In genomic region chr12:132188451-132189298, GRCh38 we compare ENCODE assay signal across 8 cellular contexts. TPM values are rescaled to one million over a fixed set of nuclear protein-coding genes. Genes with fewer than 3 reads are reported as not detected.
A peak's percentile ranks its signal among the peaks of the same experiment; 100 is the strongest.
DNase-seq lines count a peak whose midpoint lies in the region; ATAC-seq, FAIRE-seq and TF ChIP-seq lines count a peak whose summit lies in the region.

No MANE protein-coding gene starts in this region.

- POLR2A ChIA-PET in A673 (lab: Charles Lee; ENCODE audit: low non-redundant PET) = no interaction called here
- POLR2A ChIA-PET in IMR-90 (lab: Charles Lee; ENCODE audit: unreplicated experiment) = no interaction called here

- FAIRE-seq in bronchial epithelial cell (lab: Jason Lieb, UNC) = no peak

- CTCF ChIA-PET in A673 (lab: Charles Lee) = no interaction called here
- CTCF ChIA-PET in IMR-90 (lab: Yijun Ruan, JAX) = no interaction called here

- DNase-seq in A673 (ENCODE audit: low spot score) = no peak
- no peak for DNase-seq in IMR-90
- no peak for DNase-seq in bronchial epithelial cell (ENCODE audit: low read depth)
- DNase-seq in NCI-H146 treated with DMSO at 0.1 percent for 48 hours (lab: John Stamatoyannopoulos, UW; ENCODE audit: unreplicated experiment) = no peak

- peak overlapping the region; percentile 69 for H3K4me2 ChIP-seq in IMR-90 (ENCODE audit: low read depth, low read length)

- no peak overlapping the region for H2BK5ac ChIP-seq in IMR-90 (ENCODE audit: low read depth, low read length, poor library complexity, severe bottlenecking)

- 68% methylated on average over 26 of the region's 39 CpGs; no CpG with 5 or more reads in 1 of the 2 experiments for WGBS in IMR-90 (ENCODE audit: extremely low coverage in 2 of 2, insufficient read length in 1 of 2), 2 experiments

- no peaks in the 10 kb centered on the region for H3K79me1 ChIP-seq in IMR-90 (ENCODE audit: low read depth in 1 of 2, low read length in 2 of 2)

- H3K23ac ChIP-seq in IMR-90 (ENCODE audit: low read depth, low read length) = no peak overlapping the region

- no TSS peak for BruUV-seq in A673 (replicated peaks; lab: Mats Ljungman, UMichigan)
- no TSS peak for BruUV-seq in IMR-90 (replicated peaks; lab: Mats Ljungman, UMichigan)

- H3K4me1 ChIP-seq in A673 (ENCODE audit: insufficient read depth, low read length, poor library complexity, severe bottlenecking) = peaks cover 21% of the 10 kb centered on the region
- peaks cover 5% of the 10 kb centered on the region; the same call in 1 of the 2 replicates for H3K4me1 ChIP-seq in IMR-90 (ENCODE audit: control insufficient read depth, insufficient read depth, low read length)
- peaks cover 13% of the 10 kb centered on the region for H3K4me1 ChIP-seq in mucosa of stomach (ENCODE audit: control insufficient read depth, insufficient read depth, low read length)

- H2AFZ ChIP-seq in IMR-90 (replicated peaks; ENCODE audit: low read length, poor library complexity) = peak overlapping the region; percentile 91

- H4K5ac ChIP-seq in IMR-90 (ENCODE audit: low read depth, low read length) = no peak overlapping the region

- H3K27ac ChIP-seq in A673 (ENCODE audit: low read depth, low read length, poor library complexity, severe bottlenecking) (no peak overlapping the region), IMR-90 (ENCODE audit: insufficient read depth, low read length) (no peak overlapping the region; the same call in 1 of the 2 replicates)

- no peaks in the 10 kb centered on the region for H3K9me3 ChIP-seq in A673 (ENCODE audit: low read depth, low read length, poor library complexity, severe bottlenecking)
- H3K9me3 ChIP-seq in IMR-90 (ENCODE audit: control insufficient read depth, insufficient read depth, low read length) = peaks cover 5% of the 10 kb centered on the region
- H3K9me3 ChIP-seq in mucosa of stomach (ENCODE audit: control insufficient read depth, low read length) = no peaks in the 10 kb centered on the region

- H2BK120ac ChIP-seq in IMR-90 (ENCODE audit: low read depth, low read length) = no peak overlapping the region

- H4K91ac ChIP-seq in IMR-90 (ENCODE audit: insufficient read depth, low read depth, low read length) = no peak overlapping the region

- H2BK20ac ChIP-seq in IMR-90 (ENCODE audit: low read depth, low read length) = no peak overlapping the region

- peak overlapping the region; percentile 72; the same call in 1 of the 2 replicates for H3K9ac ChIP-seq in IMR-90 (ENCODE audit: low read depth, low read length)
- H3K9ac ChIP-seq in mucosa of stomach (ENCODE audit: low read length) = peak overlapping the region; percentile 25

- no peak overlapping the region for H3K14ac ChIP-seq in IMR-90 (replicated peaks; ENCODE audit: low read depth, low read length)

- H3K36me3 ChIP-seq in A673 (ENCODE audit: insufficient read depth, low read length, poor library complexity, severe bottlenecking) (no peaks in the 10 kb centered on the region), IMR-90 (ENCODE audit: control insufficient read depth, insufficient read depth, low read length) (no peaks in the 10 kb centered on the region), bronchial epithelial cell (ENCODE audit: control insufficient read depth, insufficient read depth, low read length) (no peaks in the 10 kb centered on the region), mucosa of stomach (ENCODE audit: control insufficient read depth, insufficient read depth, low read length) (no peaks in the 10 kb centered on the region)

- no peaks in the 10 kb centered on the region; the same call in 1 of the 2 replicates for H4K20me1 ChIP-seq in IMR-90 (ENCODE audit: insufficient read depth, low read length)

- intact Hi-C loops in A673 (cut with micrococcal nuclease; ENCODE audit: unreplicated experiment) = no loop called here
- intact Hi-C loops in IMR-90 (cut with micrococcal nuclease) = no loop called here

- H2BK15ac ChIP-seq in IMR-90 (ENCODE audit: low read depth, low read length) = no peak overlapping the region

- H2AK5ac ChIP-seq in IMR-90 (ENCODE audit: low read depth, low read length) = no peak overlapping the region

- no peak for TF ChIP-seq RAD21 in IMR-90 (IDR thresholded peaks at IDR 0.05; ENCODE audit: low read length)

- H4K8ac ChIP-seq in IMR-90 (ENCODE audit: low read depth in 2 of 2, low read length in 2 of 2) = peak overlapping the region in 1 of 2 experiments; percentile 38; a peak in 2 of 4 replicates

- no peak overlapping the region for H3K56ac ChIP-seq in IMR-90 (ENCODE audit: extremely low read depth, insufficient read depth, low read length)

- H3K9me1 ChIP-seq in IMR-90 (ENCODE audit: insufficient read depth, low read length) = no peaks in the 10 kb centered on the region

- H3K18ac ChIP-seq in IMR-90 (ENCODE audit: low read depth, low read length) = no peak overlapping the region

- TF ChIP-seq CTCF in A673 (conservative IDR thresholded peaks at IDR 0.05; ENCODE audit: low read depth, low read length) (no peak), IMR-90 (conservative IDR thresholded peaks at IDR 0.05; ENCODE audit: low read depth, low read length) (no peak), bronchial epithelial cell (IDR thresholded peaks at IDR 0.05; ENCODE audit: insufficient read depth, low read length, severe bottlenecking) (no peak)

- no peak for ATAC-seq in IMR-90 (ENCODE audit: low read depth)
- no peak for ATAC-seq in GM21515 (IDR thresholded peaks at IDR 0.05; ENCODE audit: unreplicated experiment)
- no peak for ATAC-seq in GM19023 (IDR thresholded peaks at IDR 0.05; ENCODE audit: unreplicated experiment)
- no peak for ATAC-seq in HG03175 (IDR thresholded peaks at IDR 0.05; ENCODE audit: unreplicated experiment)

- peak overlapping the region; percentile 22 for H2AK9ac ChIP-seq in IMR-90 (replicated peaks; ENCODE audit: low read depth, low read length, poor library complexity)

- peak overlapping the region; percentile 54 for H3K4me3 ChIP-seq in A673 (ENCODE audit: low read depth, low read length, poor library complexity, severe bottlenecking)
- H3K4me3 ChIP-seq in IMR-90 (ENCODE audit: insufficient read depth, low read depth, low read length) = peak overlapping the region; percentile 55
- H3K4me3 ChIP-seq in bronchial epithelial cell (ENCODE audit: low read depth, low read length) = peak overlapping the region; percentile 55
- H3K4me3 ChIP-seq in mucosa of stomach (ENCODE audit: low read length) = no peak overlapping the region

- dilution Hi-C loops in IMR-90 (cut with HindIII; ENCODE audit: low sequenced_read_pairs, unreplicated experiment) = no loop called here

- in situ Hi-C loops in IMR-90 (cut with MboI; ENCODE audit: low sequenced_read_pairs) = no loop called here

- no peak overlapping the region for H3K4ac ChIP-seq in IMR-90 (ENCODE audit: low read depth, low read length)

- H3K27me3 ChIP-seq in A673 (replicated peaks; ENCODE audit: insufficient read depth, low read depth, low read length, poor library complexity) (no peaks in the 10 kb centered on the region), IMR-90 (ENCODE audit: control insufficient read depth, insufficient read depth, low read length) (peaks cover 17% of the 10 kb centered on the region), bronchial epithelial cell (ENCODE audit: control insufficient read depth, insufficient read depth, low read length) (no peaks in the 10 kb centered on the region), mucosa of stomach (ENCODE audit: control insufficient read depth, insufficient read depth, low read length) (peaks cover 15% of the 10 kb centered on the region)

- no peak for TF ChIP-seq POLR2A in IMR-90 (IDR thresholded peaks at IDR 0.05; ENCODE audit: low read depth, low read length)

TF ChIP-seq in IMR-90, 13 proteins besides CTCF, POLR2A, EP300 and RAD21 (continues in another document):
- no peak for TF ChIP-seq SMC3 (IDR thresholded peaks at IDR 0.05; ENCODE audit: low read depth, low read length)
- no peak for TF ChIP-seq RCOR1 (IDR thresholded peaks at IDR 0.05; ENCODE audit: insufficient replicate concordance, low read length)
- no peak for TF ChIP-seq CHD1 (IDR thresholded peaks at IDR 0.05; ENCODE audit: low read depth, low read length)
- no peak for TF ChIP-seq RFX5 (IDR thresholded peaks at IDR 0.05; ENCODE audit: low read depth, low read length)
- TF ChIP-seq, protein P1, sequence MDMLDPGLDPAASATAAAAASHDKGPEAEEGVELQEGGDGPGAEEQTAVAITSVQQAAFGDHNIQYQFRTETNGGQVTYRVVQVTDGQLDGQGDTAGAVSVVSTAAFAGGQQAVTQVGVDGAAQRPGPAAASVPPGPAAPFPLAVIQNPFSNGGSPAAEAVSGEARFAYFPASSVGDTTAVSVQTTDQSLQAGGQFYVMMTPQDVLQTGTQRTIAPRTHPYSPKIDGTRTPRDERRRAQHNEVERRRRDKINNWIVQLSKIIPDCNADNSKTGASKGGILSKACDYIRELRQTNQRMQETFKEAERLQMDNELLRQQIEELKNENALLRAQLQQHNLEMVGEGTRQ (IDR thresholded peaks at IDR 0.05; ENCODE audit: low read depth, low read length) = no peak
- no peak for TF ChIP-seq NFE2L2 (IDR thresholded peaks at IDR 0.05; ENCODE audit: low read depth, low read length)
- no peak for TF ChIP-seq BHLHE40 (IDR thresholded peaks at IDR 0.05; ENCODE audit: low read depth, low read length)
- no peak for TF ChIP-seq FOS (IDR thresholded peaks at IDR 0.05; ENCODE audit: low read depth, low read length)
- no peak for TF ChIP-seq CEBPB (IDR thresholded peaks at IDR 0.05; ENCODE audit: low read depth, low read length)
- no peak for TF ChIP-seq MAFK (IDR thresholded peaks at IDR 0.05; ENCODE audit: low read depth, low read length)
- TF ChIP-seq, protein P2, sequence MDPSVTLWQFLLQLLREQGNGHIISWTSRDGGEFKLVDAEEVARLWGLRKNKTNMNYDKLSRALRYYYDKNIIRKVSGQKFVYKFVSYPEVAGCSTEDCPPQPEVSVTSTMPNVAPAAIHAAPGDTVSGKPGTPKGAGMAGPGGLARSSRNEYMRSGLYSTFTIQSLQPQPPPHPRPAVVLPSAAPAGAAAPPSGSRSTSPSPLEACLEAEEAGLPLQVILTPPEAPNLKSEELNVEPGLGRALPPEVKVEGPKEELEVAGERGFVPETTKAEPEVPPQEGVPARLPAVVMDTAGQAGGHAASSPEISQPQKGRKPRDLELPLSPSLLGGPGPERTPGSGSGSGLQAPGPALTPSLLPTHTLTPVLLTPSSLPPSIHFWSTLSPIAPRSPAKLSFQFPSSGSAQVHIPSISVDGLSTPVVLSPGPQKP (IDR thresholded peaks at IDR 0.05; ENCODE audit: borderline replicate concordance, low read depth, low read length) = no peak

RNA-seq across cellular contexts. Expression of gene NOC4L, which starts 44.4 kb away (rescaled TPM):
- total RNA-seq in A673 (2021) = 43.0 and 46.9 TPM in 2 replicates
- total RNA-seq in IMR-90 (2012; rRNA removed) = 5.2 and 6.1 TPM in 2 replicates
- polyA plus RNA-seq in IMR-90 (2012; rRNA removed) = 13.4 and 17.0 TPM in 2 replicates
- 12.0 and 16.4 TPM in 2 replicates for polyA plus RNA-seq in IMR-90 (2012; cell fraction: cytosol; rRNA removed)
- polyA plus RNA-seq in IMR-90 (2012; cell fraction: nucleus; rRNA removed; ENCODE audit: low replicate concordance) = 12.2 and 32.5 TPM in 2 replicates
- 10.0 and 11.4 TPM in 2 replicates for total RNA-seq in bronchial epithelial cell

RNA-seq across cellular contexts. Expression of gene DDX51, which starts 44.6 kb away (rescaled TPM):
- total RNA-seq in A673 (2021) (35.4 and 38.9 TPM in 2 replicates), IMR-90 (2012; rRNA removed) (3.3 and 3.8 TPM in 2 replicates), bronchial epithelial cell (9.0 and 10.0 TPM in 2 replicates)
- polyA plus RNA-seq in IMR-90 (2012; rRNA removed) = 14.5 and 17.2 TPM in 2 replicates
- 10.6 and 16.7 TPM in 2 replicates for polyA plus RNA-seq in IMR-90 (2012; cell fraction: cytosol; rRNA removed)
- 29.6 and 67.5 TPM in 2 replicates for polyA plus RNA-seq in IMR-90 (2012; cell fraction: nucleus; rRNA removed; ENCODE audit: low replicate concordance)
